Comparison of ENCODE assay signal across 8 cellular contexts in genomic region chr7:101804642-101805401, GRCh38. TPM values are rescaled to one million over a fixed set of nuclear protein-coding genes. Genes with fewer than 3 reads are reported as not detected.
DNase-seq lines count a peak whose midpoint lies in the region; ATAC-seq, FAIRE-seq and TF ChIP-seq lines count a peak whose summit lies in the region.
"Had no signal": no experiment of that assay in that cellular context is flagged by ENCODE, and none has a peak within 500 bp of the region (broad histone marks: within the 10 kb centered on the region; RNA-seq: fewer than 3 reads in every experiment).

No MANE protein-coding gene starts in this region.

- H3K9me3 ChIP-seq in A673 (ENCODE audit: low read depth, low read length, poor library complexity, severe bottlenecking): no peaks in the 10 kb centered on the region

- BruUV-seq in A673 (replicated peaks; lab: Mats Ljungman, UMichigan): no TSS peak

- no peaks in the 10 kb centered on the region for H3K79me2 ChIP-seq in KMS-11 (ENCODE audit: insufficient read depth, low read depth)

- peaks cover 45% of the 10 kb centered on the region for H3K27me3 Mint-ChIP-seq in nephron (ENCODE audit: low read depth)

- CTCF ChIA-PET in A673 (lab: Charles Lee): no interaction called here

- H2AFZ ChIP-seq in KMS-11 (ENCODE audit: low read depth): no peak overlapping the region

- intact Hi-C loops in A673 (cut with micrococcal nuclease; ENCODE audit: unreplicated experiment): no loop called here

- DNase-seq in GM03348 (ENCODE audit: low spot score): peak; percentile 42
- peak; percentile 58 for DNase-seq in bronchial epithelial cell (ENCODE audit: low read depth)
- DNase-seq in A673 (ENCODE audit: low spot score): no peak
- no peak for DNase-seq in NCI-H1930 (lab: John Stamatoyannopoulos, UW)
- DNase-seq: activated CD8-positive, alpha-beta memory T cell treated with anti-CD3 and anti-CD28 coated beads for 24 hours had no signal

- H3K36me3 Mint-ChIP-seq in nephron (ENCODE audit: low read depth): no peaks in the 10 kb centered on the region

- peak overlapping the region in 2 of 3 experiments; percentile 2 to 11 for H3K4me3 Mint-ChIP-seq in nephron

- H3K9ac ChIP-seq in KMS-11: no peak overlapping the region

- no peak overlapping the region for H3K4me2 ChIP-seq in KMS-11

- no peaks in the 10 kb centered on the region for H3K36me3 ChIP-seq in KMS-11 (ENCODE audit: insufficient read depth)
- no peaks in the 10 kb centered on the region for H3K36me3 ChIP-seq in bronchial epithelial cell (ENCODE audit: control insufficient read depth, insufficient read depth, low read length)
- no peaks in the 10 kb centered on the region for H3K36me3 ChIP-seq in A673 (ENCODE audit: insufficient read depth, low read length, poor library complexity, severe bottlenecking)

- no peaks in the 10 kb centered on the region for H3K9me3 Mint-ChIP-seq in nephron

- H3K4me1 ChIP-seq in KMS-11 (ENCODE audit: low read depth, poor library complexity, severe bottlenecking): no peaks in the 10 kb centered on the region
- no peaks in the 10 kb centered on the region for H3K4me1 ChIP-seq in A673 (ENCODE audit: insufficient read depth, low read length, poor library complexity, severe bottlenecking)

- ATAC-seq in GM19452 (IDR thresholded peaks at IDR 0.05; ENCODE audit: unreplicated experiment): no peak

- H3K27me3 ChIP-seq in KMS-11 (ENCODE audit: insufficient read depth, low read depth): no peaks in the 10 kb centered on the region
- H3K27me3 ChIP-seq in bronchial epithelial cell (ENCODE audit: control insufficient read depth, insufficient read depth, low read length): no peaks in the 10 kb centered on the region
- H3K27me3 ChIP-seq in A673 (replicated peaks; ENCODE audit: insufficient read depth, low read depth, low read length, poor library complexity): peaks cover 37% of the 10 kb centered on the region

- FAIRE-seq in bronchial epithelial cell (lab: Jason Lieb, UNC): no peak

- peaks cover 35% of the 10 kb centered on the region for H3K4me1 Mint-ChIP-seq in nephron

- peak; percentile 52 for TF ChIP-seq CTCF in KMS-11 (conservative IDR thresholded peaks at IDR 0.05; ENCODE audit: low read depth, low read length)
- TF ChIP-seq CTCF in bronchial epithelial cell (IDR thresholded peaks at IDR 0.05; ENCODE audit: insufficient read depth, low read length, severe bottlenecking): peak; percentile 68
- peak in 2 of 3 experiments; percentile 30 to 31 for TF ChIP-seq CTCF in nephron (IDR thresholded peaks at IDR 0.05; ENCODE audit: unreplicated experiment in 3 of 3)
- TF ChIP-seq CTCF in A673 (conservative IDR thresholded peaks at IDR 0.05; ENCODE audit: low read depth, low read length): no peak; the same call in 1 of the 2 replicates

- no peak overlapping the region for H3K4me3 ChIP-seq in KMS-11 (IDR thresholded peaks at IDR 0.05; ENCODE audit: insufficient read depth, low read depth, low read length)
- no peak overlapping the region for H3K4me3 ChIP-seq in bronchial epithelial cell (ENCODE audit: low read depth, low read length)
- H3K4me3 ChIP-seq in A673 (ENCODE audit: low read depth, low read length, poor library complexity, severe bottlenecking): no peak overlapping the region

- peak overlapping the region in 1 of 3 experiments; percentile 10 for H3K27ac Mint-ChIP-seq in nephron

- H3K27ac ChIP-seq in KMS-11: no peak overlapping the region
- H3K27ac ChIP-seq in A673 (ENCODE audit: low read depth, low read length, poor library complexity, severe bottlenecking): no peak overlapping the region

- no peaks in the 10 kb centered on the region for H4K20me1 ChIP-seq in KMS-11 (ENCODE audit: insufficient read depth)

- POLR2A ChIA-PET in A673 (lab: Charles Lee; ENCODE audit: low non-redundant PET): no interaction called here

RNA-seq across cellular contexts. Expression of gene CUX1, which starts 12.6 kb away (rescaled TPM):
- total RNA-seq in bronchial epithelial cell (39.0 and 40.5 TPM in 2 replicates), A673 (2021) (49.4 and 53.1 TPM in 2 replicates)

Comparison
In these comparisons a context has a peak if more than half of its experiments do, and no peak if none do; other contexts are left out.
1. DNase-seq: peak in GM03348 (single experiment) and bronchial epithelial cell (single experiment); none in A673 (single experiment) and NCI-H1930 (0 of 2).